6 cellular contexts compared by ENCODE assay signal in the genomic region with DNA sequence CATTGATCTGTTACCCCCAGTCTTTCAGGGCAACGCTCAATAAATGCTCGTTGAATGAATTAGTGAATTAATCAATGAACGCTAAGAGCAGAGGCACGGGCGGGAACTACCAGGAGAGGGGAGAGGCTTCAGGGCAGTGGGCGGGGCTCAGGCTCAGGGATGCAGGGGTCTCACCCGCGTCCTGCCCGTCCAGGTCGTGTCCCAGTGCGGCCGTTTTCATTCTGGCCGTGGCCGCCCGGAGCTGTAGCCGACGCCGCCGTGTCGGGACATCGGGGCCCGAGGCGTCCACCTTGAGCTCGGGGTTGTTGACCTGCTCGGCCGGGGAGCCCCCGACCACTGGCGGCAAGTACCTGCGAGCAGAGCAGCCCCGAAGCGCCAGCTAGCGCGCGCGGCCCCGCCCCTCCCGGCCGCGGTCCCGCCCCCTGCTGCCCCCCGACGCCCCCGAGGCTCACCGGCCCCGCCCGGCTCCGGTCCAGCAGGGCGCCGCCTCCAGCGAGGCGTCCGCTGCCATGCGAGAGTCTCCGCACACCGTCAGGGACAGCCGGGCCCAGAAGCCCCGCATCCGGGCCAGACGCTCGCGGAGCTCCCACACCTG. TPM values are rescaled to one million over a fixed set of nuclear protein-coding genes. Genes with fewer than 3 reads are reported as not detected.
DNase-seq lines count a peak whose midpoint lies in the region; ATAC-seq and TF ChIP-seq lines count a peak whose summit lies in the region.

No MANE protein-coding gene starts in this region.

- CTCF ChIA-PET in activated CD8-positive, alpha-beta T cell treated with anti-CD3 and anti-CD28 coated beads for 36 hours (lab: Charles Lee): interaction anchor here (0.8 to 1.8 kb wide), 5 partner anchors 18 to 46 kb away, joined by 3 to 5 read pairs (median 4); no protein-coding TSS in a partner anchor

- H3K9me3 Mint-ChIP-seq in activated CD8-positive, alpha-beta T cell treated with anti-CD3 and anti-CD28 coated beads for 36 hours: no peaks in the 10 kb centered on the region

- peaks cover 72% of the 10 kb centered on the region for H3K4me1 ChIP-seq in BLaER1

- no peaks in the 10 kb centered on the region for H3K9me3 ChIP-seq in BLaER1

- TF ChIP-seq CTCF in activated CD8-positive, alpha-beta T cell treated with anti-CD3 and anti-CD28 coated beads for 36 hours (IDR thresholded peaks at IDR 0.05): no peak

- H4K20me1 ChIP-seq in BLaER1: peaks cover 82% of the 10 kb centered on the region

- H3K36me3 Mint-ChIP-seq in activated CD8-positive, alpha-beta T cell treated with anti-CD3 and anti-CD28 coated beads for 36 hours (ENCODE audit: low read depth): no peaks in the 10 kb centered on the region

- DNase-seq in activated CD8-positive, alpha-beta T cell treated with anti-CD3 and anti-CD28 coated beads for 36 hours: peak; percentile 51
- DNase-seq in left colon: peak in 1 of 2 donors; percentile 53
- no peak for DNase-seq in OCI-M1 (lab: John Stamatoyannopoulos, UW)

- ATAC-seq in activated CD8-positive, alpha-beta T cell treated with anti-CD3 and anti-CD28 coated beads for 36 hours: peak; percentile 54
- ATAC-seq in left colon (peak; percentile 34), GM18870 (IDR thresholded peaks at IDR 0.05; ENCODE audit: unreplicated experiment) (no peak), GM19023 (IDR thresholded peaks at IDR 0.05; ENCODE audit: unreplicated experiment) (no peak)

- H3K9ac ChIP-seq in BLaER1: no peak overlapping the region

- intact Hi-C loops in activated CD8-positive, alpha-beta T cell treated with anti-CD3 and anti-CD28 coated beads for 36 hours (cut with micrococcal nuclease): no loop called here
- intact Hi-C loops in left colon (cut with DNase I, micrococcal nuclease): no loop called here

- H3K27ac ChIP-seq in BLaER1: no peak overlapping the region

- H3K4me2 ChIP-seq in BLaER1: peak overlapping the region; percentile 90

- POLR2A ChIA-PET in activated CD8-positive, alpha-beta T cell treated with anti-CD3 and anti-CD28 coated beads for 36 hours (lab: Charles Lee): interaction anchor here (0.7 kb wide), 1 partner anchor 190 kb away, joined by 3 read pairs; no protein-coding TSS in a partner anchor

- peaks cover 44% of the 10 kb centered on the region for H3K36me3 ChIP-seq in BLaER1

- peaks cover 54% of the 10 kb centered on the region for H3K4me1 Mint-ChIP-seq in activated CD8-positive, alpha-beta T cell treated with anti-CD3 and anti-CD28 coated beads for 36 hours (ENCODE audit: low read depth)

- peak overlapping the region; percentile 66 for H3K4me3 Mint-ChIP-seq in activated CD8-positive, alpha-beta T cell treated with anti-CD3 and anti-CD28 coated beads for 36 hours

- peaks cover 10% of the 10 kb centered on the region for H3K27me3 Mint-ChIP-seq in activated CD8-positive, alpha-beta T cell treated with anti-CD3 and anti-CD28 coated beads for 36 hours

- no peak overlapping the region for H3K27ac Mint-ChIP-seq in activated CD8-positive, alpha-beta T cell treated with anti-CD3 and anti-CD28 coated beads for 36 hours

- H3K4me3 ChIP-seq in BLaER1: peak overlapping the region; percentile 42

- peaks cover 69% of the 10 kb centered on the region for H3K27me3 ChIP-seq in BLaER1

RNA-seq across cellular contexts. Expression of a gene that starts 2.8 kb away (rescaled TPM):
- 1 to 10 TPM; 2.4 to 2.7 TPM for total RNA-seq in activated CD8-positive, alpha-beta T cell treated with anti-CD3 and anti-CD28 coated beads for 36 hours
- total RNA-seq in left colon: 10 to 100 TPM in 1 of 2 donors, 1 to 10 TPM in 1; 8.0 to 10.9 TPM

RNA-seq across cellular contexts. Expression of a gene that starts 6.0 kb away (rescaled TPM):
- 1 to 10 TPM; 3.7 to 4.3 TPM for total RNA-seq in activated CD8-positive, alpha-beta T cell treated with anti-CD3 and anti-CD28 coated beads for 36 hours
- total RNA-seq in left colon: 1 to 10 TPM; 4.0 to 5.7 TPM

RNA-seq across cellular contexts. Expression of a gene that starts 6.5 kb away (rescaled TPM):
- total RNA-seq in activated CD8-positive, alpha-beta T cell treated with anti-CD3 and anti-CD28 coated beads for 36 hours: 10 to 100 TPM; 13.2 to 15.8 TPM
- 1 to 10 TPM; 1.2 to 2.0 TPM for total RNA-seq in left colon

RNA-seq across cellular contexts. Expression of a gene that starts 12.7 kb away (rescaled TPM):
- 10 to 100 TPM; 15.7 to 17.4 TPM for total RNA-seq in activated CD8-positive, alpha-beta T cell treated with anti-CD3 and anti-CD28 coated beads for 36 hours
- 10 to 100 TPM; 54.9 to 62.1 TPM for total RNA-seq in left colon

RNA-seq across cellular contexts. Expression of a gene that starts 22.5 kb away (rescaled TPM):
- 100 to 1,000 TPM; 108 to 116 TPM for total RNA-seq in activated CD8-positive, alpha-beta T cell treated with anti-CD3 and anti-CD28 coated beads for 36 hours
- 100 to 1,000 TPM; 224 to 268 TPM for total RNA-seq in left colon

Comparison
In these comparisons a context has a peak if more than half of its experiments do, and no peak if none do; other contexts are left out.
1. ATAC-seq: peak in activated CD8-positive, alpha-beta T cell treated with anti-CD3 and anti-CD28 coated beads for 36 hours (single experiment) and left colon (single experiment); none in GM18870 (single experiment) and GM19023 (single experiment).
2. RNA of a gene that starts 6.5 kb away (total RNA-seq): 13.2 to 15.8 TPM in activated CD8-positive, alpha-beta T cell treated with anti-CD3 and anti-CD28 coated beads for 36 hours; 1.2 to 2.0 TPM in left colon; every median in the first group is over 4 times any median in the second.